Comparison of ENCODE assay signal across 9 cellular contexts in genomic region chr19:10617409-10618121, GRCh38. TPM values are rescaled to one million over a fixed set of nuclear protein-coding genes. Genes with fewer than 3 reads are reported as not detected.
DNase-seq lines count a peak whose midpoint lies in the region; ATAC-seq, FAIRE-seq and TF ChIP-seq lines count a peak whose summit lies in the region.
"Had no signal": no experiment of that assay in that cellular context is flagged by ENCODE, and none has a peak within 500 bp of the region (broad histone marks: within the 10 kb centered on the region; RNA-seq: fewer than 3 reads in every experiment).

No MANE protein-coding gene starts in this region.

- no peak for TF ChIP-seq POLR2A in A549 (IDR thresholded peaks at IDR 0.05; ENCODE audit: low read length)

- peaks cover 49% of the 10 kb centered on the region for H3K4me1 Mint-ChIP-seq in central memory CD8-positive, alpha-beta T cell
- peaks cover 23 to 68% (median 62%) of the 10 kb centered on the region in 4 donors for H3K4me1 Mint-ChIP-seq in naive thymus-derived CD8-positive, alpha-beta T cell
- peaks cover 21% of the 10 kb centered on the region for H3K4me1 Mint-ChIP-seq in CD14-positive monocyte

- no peak overlapping the region for H3K4me3 ChIP-seq in A549

- no peak for TF ChIP-seq RAD21 in A549 (conservative IDR thresholded peaks at IDR 0.05 in 1 of 2, IDR thresholded peaks at IDR 0.05 in 1 of 2)

- CTCF ChIA-PET in A549 (lab: Yijun Ruan, JAX) = interaction anchor here (1.2 to 1.8 kb wide), 2 partner anchors 28 to 36 kb away, joined by 3 to 11 read pairs; no protein-coding TSS in a partner anchor

- ATAC-seq in A549 = no peak
- no peak for ATAC-seq in central memory CD8-positive, alpha-beta T cell (replicated peaks; ENCODE audit: extremely low read depth, poor library complexity, severe bottlenecking)
- no peak for ATAC-seq in naive thymus-derived CD8-positive, alpha-beta T cell
- ATAC-seq in GM21390 (IDR thresholded peaks at IDR 0.05; ENCODE audit: unreplicated experiment) = no peak
- no peak for ATAC-seq in GM18867 (IDR thresholded peaks at IDR 0.05; ENCODE audit: unreplicated experiment)
- no peak for ATAC-seq in HG02884 (IDR thresholded peaks at IDR 0.05; ENCODE audit: unreplicated experiment)

- no peak overlapping the region for H3K4me2 ChIP-seq in A549

- no peaks in the 10 kb centered on the region for H3K9me3 ChIP-seq in A549

- H3K27ac ChIP-seq in A549 = no peak overlapping the region

- no peak for FAIRE-seq in A549 (lab: Jason Lieb, UNC)
- FAIRE-seq in HTR-8/SVneo (lab: Jason Lieb, UNC) = no peak
- FAIRE-seq: kidney had no signal

- WGBS in A549 (ENCODE audit: missing lambda C conversion rate) = 85% methylated on average over 15 of the region's 15 CpGs

- no peak for TF ChIP-seq EP300 in A549 (IDR thresholded peaks at IDR 0.05)

- H3K27me3 Mint-ChIP-seq in central memory CD8-positive, alpha-beta T cell = no peaks in the 10 kb centered on the region
- no peaks in the 10 kb centered on the region for H3K27me3 Mint-ChIP-seq in naive thymus-derived CD8-positive, alpha-beta T cell
- peaks cover 0 to 4% (median 3%) of the 10 kb centered on the region in 3 donors for H3K27me3 Mint-ChIP-seq in CD14-positive monocyte (ENCODE audit: low read depth in 3 of 3)

- no peaks in the 10 kb centered on the region for H3K4me1 ChIP-seq in A549

- H3K4me3 Mint-ChIP-seq in central memory CD8-positive, alpha-beta T cell = no peak overlapping the region
- peak overlapping the region in 7 of 10 donors; percentile 9 to 55 (median 36) for H3K4me3 Mint-ChIP-seq in naive thymus-derived CD8-positive, alpha-beta T cell
- no peak overlapping the region for H3K4me3 Mint-ChIP-seq in CD14-positive monocyte

- DNase-seq in A549 (ENCODE audit: low read depth in 1 of 2, low spot score in 1 of 2) (no peak), HTR-8/SVneo (ENCODE audit: insufficient read length, low spot score) (peak; percentile 80), CD14-positive monocyte (ENCODE audit: low spot score) (no peak)
- DNase-seq in central memory CD8-positive, alpha-beta T cell (ENCODE audit: low spot score in 2 of 2) = no peak
- no peak for DNase-seq in naive thymus-derived CD8-positive, alpha-beta T cell
- DNase-seq: kidney had no signal

- intact Hi-C loops in CD14-positive monocyte (cut with micrococcal nuclease) = no loop called here

- POLR2A ChIA-PET in A549 (lab: Yijun Ruan, JAX) = no interaction called here
- POLR2A ChIA-PET in naive thymus-derived CD8-positive, alpha-beta T cell (lab: Charles Lee) = interaction anchor here (0.6 to 12.5 kb wide), 6 partner anchors 9 to 36 kb away, joined by 3 to 106 read pairs (median 4); no protein-coding TSS in a partner anchor

- H3K36me3 Mint-ChIP-seq in central memory CD8-positive, alpha-beta T cell (ENCODE audit: insufficient read depth) = peaks cover 23% of the 10 kb centered on the region
- peaks cover 0 to 55% (median 3%) of the 10 kb centered on the region in 3 donors for H3K36me3 Mint-ChIP-seq in naive thymus-derived CD8-positive, alpha-beta T cell
- H3K36me3 Mint-ChIP-seq in CD14-positive monocyte = peaks cover 16 to 24% of the 10 kb centered on the region in 2 donors

- no peak for TF ChIP-seq CTCF in A549 (IDR thresholded peaks at IDR 0.05)
- TF ChIP-seq CTCF in CD14-positive monocyte (IDR thresholded peaks at IDR 0.05) = no peak

- no peaks in the 10 kb centered on the region for H3K9me3 Mint-ChIP-seq in central memory CD8-positive, alpha-beta T cell
- H3K9me3 Mint-ChIP-seq in naive thymus-derived CD8-positive, alpha-beta T cell = no peaks in the 10 kb centered on the region
- no peaks in the 10 kb centered on the region for H3K9me3 Mint-ChIP-seq in CD14-positive monocyte

- H3K27ac Mint-ChIP-seq in central memory CD8-positive, alpha-beta T cell (ENCODE audit: low read depth) = peak overlapping the region; percentile 90
- H3K27ac Mint-ChIP-seq in naive thymus-derived CD8-positive, alpha-beta T cell = peak overlapping the region; percentile 8 to 89 (median 86)
- peak overlapping the region in 1 of 7 donors; percentile 37 for H3K27ac Mint-ChIP-seq in CD14-positive monocyte

TF ChIP-seq in A549, 52 proteins besides CTCF, POLR2A, EP300 and RAD21:
- TF ChIP-seq EHMT2 (IDR thresholded peaks at IDR 0.05; ENCODE audit: low read depth) (no peak), HOXA7 (CRISPR knock-in tag; IDR thresholded peaks at IDR 0.05) (no peak), NPAS2 (CRISPR knock-in tag; IDR thresholded peaks at IDR 0.05; ENCODE audit: borderline replicate concordance) (no peak), RNF2 (IDR thresholded peaks at IDR 0.05; ENCODE audit: borderline replicate concordance, low read depth) (no peak), ZFP36 (IDR thresholded peaks at IDR 0.05; ENCODE audit: borderline replicate concordance, partially characterized antibody) (peak; percentile 23), KDM1A (IDR thresholded peaks at IDR 0.05; ENCODE audit: low read depth) (peak; percentile 20; the same call in 1 of the 2 replicates), MYC (IDR thresholded peaks at IDR 0.05; ENCODE audit: borderline replicate concordance, low read length) (no peak), E2F6 (IDR thresholded peaks at IDR 0.05; ENCODE audit: borderline replicate concordance, low read depth) (no peak), CHD4 (IDR thresholded peaks at IDR 0.05; ENCODE audit: borderline replicate concordance) (no peak), EHF (CRISPR knock-in tag; IDR thresholded peaks at IDR 0.05) (no peak), SMC3 (IDR thresholded peaks at IDR 0.05) (no peak), SREBF2 (IDR thresholded peaks at IDR 0.05) (no peak), MAX (IDR thresholded peaks at IDR 0.05) (no peak)

RNA-seq across cellular contexts. Expression of gene SLC44A2, which starts 7.8 kb away (rescaled TPM):
- polyA plus RNA-seq in A549 (2011; rRNA removed) = 8.3 and 10.3 TPM in 2 replicates
- polyA plus RNA-seq in A549 (2012; cell fraction: cytosol; rRNA removed) = 4.4 and 5.8 TPM in 2 replicates
- 7.1 and 8.5 TPM in 2 replicates for polyA plus RNA-seq in A549 (2012; cell fraction: nucleus; rRNA removed)
- 6.7 to 10.1 TPM (median 8.3 TPM) in 3 replicates for polyA plus RNA-seq in A549 (2017; fragmentation: RNase III; extraction: RNeasy Plus Mini Kit Qiagen cat#74134 plus additional on column Dnase treatment)
- polyA minus RNA-seq in A549 (2011; rRNA and poly(A)+ RNA removed) = 12.6 and 16.0 TPM in 2 replicates
- total RNA-seq in naive thymus-derived CD8-positive, alpha-beta T cell = 100 to 1,000 TPM; 268 to 270 TPM
- polyA plus RNA-seq in naive thymus-derived CD8-positive, alpha-beta T cell = 100 to 1,000 TPM; 201 to 331 (median 218) TPM
- polyA plus RNA-seq in CD14-positive monocyte = 10 to 100 TPM; 43.5 to 95.9 TPM

RNA-seq across cellular contexts. Expression of gene AP1M2, which starts 30.5 kb away (rescaled TPM):
- 13.0 and 17.4 TPM in 2 replicates for polyA plus RNA-seq in A549 (2011; rRNA removed)
- 30.6 and 31.2 TPM in 2 replicates for polyA plus RNA-seq in A549 (2012; cell fraction: cytosol; rRNA removed)
- polyA plus RNA-seq in A549 (2012; cell fraction: nucleus; rRNA removed) = 8.6 and 21.0 TPM in 2 replicates
- polyA plus RNA-seq in A549 (2017; fragmentation: RNase III; extraction: RNeasy Plus Mini Kit Qiagen cat#74134 plus additional on column Dnase treatment) = 44.8 to 53.1 TPM (median 45.0 TPM) in 3 replicates
- 8.1 and 9.1 TPM in 2 replicates for polyA minus RNA-seq in A549 (2011; rRNA and poly(A)+ RNA removed)
- not detected for total RNA-seq in naive thymus-derived CD8-positive, alpha-beta T cell
- polyA plus RNA-seq in naive thymus-derived CD8-positive, alpha-beta T cell = under 1 TPM in 1 of 3 donors, not detected in 2; 0.25 TPM
- polyA plus RNA-seq in CD14-positive monocyte = under 1 TPM in 1 of 2 donors, not detected in 1; 0.36 TPM

RNA-seq across cellular contexts. Expression of gene ILF3, which starts 36.6 kb away (rescaled TPM):
- polyA plus RNA-seq in A549 (2011; rRNA removed) (174 and 197 TPM in 2 replicates), A549 (2017; fragmentation: RNase III; extraction: RNeasy Plus Mini Kit Qiagen cat#74134 plus additional on column Dnase treatment) (137 to 151 TPM (median 142 TPM) in 3 replicates), CD14-positive monocyte (10 to 100 TPM; 34.4 to 48.1 TPM)
- polyA plus RNA-seq in A549 (2012; cell fraction: cytosol; rRNA removed) = 165 and 179 TPM in 2 replicates
- polyA plus RNA-seq in A549 (2012; cell fraction: nucleus; rRNA removed) = 409 and 482 TPM in 2 replicates
- polyA minus RNA-seq in A549 (2011; rRNA and poly(A)+ RNA removed) = 111 and 131 TPM in 2 replicates
- total RNA-seq in naive thymus-derived CD8-positive, alpha-beta T cell = 100 to 1,000 TPM; 385 to 391 TPM
- polyA plus RNA-seq in naive thymus-derived CD8-positive, alpha-beta T cell = 10 to 100 TPM; 79.6 to 99.1 (median 92.8) TPM

RNA-seq across cellular contexts. Expression of gene CDKN2D, which starts 48.8 kb away (rescaled TPM):
- polyA plus RNA-seq in A549 (2011; rRNA removed) (2.6 and 3.1 TPM in 2 replicates), A549 (2017; fragmentation: RNase III; extraction: RNeasy Plus Mini Kit Qiagen cat#74134 plus additional on column Dnase treatment) (3.9 to 4.3 TPM (median 4.1 TPM) in 3 replicates), CD14-positive monocyte (100 to 1,000 TPM; 115 to 130 TPM)
- polyA plus RNA-seq in A549 (2012; cell fraction: cytosol; rRNA removed) = 9.4 and 11.5 TPM in 2 replicates
- 4.8 and 8.9 TPM in 2 replicates for polyA plus RNA-seq in A549 (2012; cell fraction: nucleus; rRNA removed)
- polyA minus RNA-seq in A549 (2011; rRNA and poly(A)+ RNA removed) = 1.0 and 2.0 TPM in 2 replicates
- 10 to 100 TPM; 27.2 to 28.1 TPM for total RNA-seq in naive thymus-derived CD8-positive, alpha-beta T cell
- 100 to 1,000 TPM in 2 of 3 donors, 10 to 100 TPM in 1; 81.6 to 145 (median 108) TPM for polyA plus RNA-seq in naive thymus-derived CD8-positive, alpha-beta T cell

RNA-seq across cellular contexts. Expression of gene KRI1, which starts 51.8 kb away (rescaled TPM):
- polyA plus RNA-seq in A549 (2011; rRNA removed) (10.6 and 21.6 TPM in 2 replicates), A549 (2017; fragmentation: RNase III; extraction: RNeasy Plus Mini Kit Qiagen cat#74134 plus additional on column Dnase treatment) (23.2 to 25.6 TPM (median 25.2 TPM) in 3 replicates), CD14-positive monocyte (1 to 10 TPM; 3.9 to 6.1 TPM)
- 14.0 and 14.4 TPM in 2 replicates for polyA plus RNA-seq in A549 (2012; cell fraction: cytosol; rRNA removed)
- 42.6 and 45.9 TPM in 2 replicates for polyA plus RNA-seq in A549 (2012; cell fraction: nucleus; rRNA removed)
- polyA minus RNA-seq in A549 (2011; rRNA and poly(A)+ RNA removed) = 5.7 and 6.3 TPM in 2 replicates
- 10 to 100 TPM; 57.8 to 68.4 TPM for total RNA-seq in naive thymus-derived CD8-positive, alpha-beta T cell
- 10 to 100 TPM; 12.8 to 46.9 (median 20.9) TPM for polyA plus RNA-seq in naive thymus-derived CD8-positive, alpha-beta T cell

Comparison
In these comparisons a context has a peak if more than half of its experiments do, and no peak if none do; other contexts are left out.
1. H3K4me3 Mint-ChIP-seq: peak in naive thymus-derived CD8-positive, alpha-beta T cell (7 of 10); none in central memory CD8-positive, alpha-beta T cell (single experiment) and CD14-positive monocyte (0 of 2).
2. RNA of gene AP1M2, which starts 30.5 kb away (polyA plus RNA-seq): 8.6 to 53.1 TPM in A549; 0.36 TPM in CD14-positive monocyte and 0.25 TPM in naive thymus-derived CD8-positive, alpha-beta T cell; every median in the first group is over 4 times any median in the second.